8 cellular contexts compared by ENCODE assay signal in the genomic region with DNA sequence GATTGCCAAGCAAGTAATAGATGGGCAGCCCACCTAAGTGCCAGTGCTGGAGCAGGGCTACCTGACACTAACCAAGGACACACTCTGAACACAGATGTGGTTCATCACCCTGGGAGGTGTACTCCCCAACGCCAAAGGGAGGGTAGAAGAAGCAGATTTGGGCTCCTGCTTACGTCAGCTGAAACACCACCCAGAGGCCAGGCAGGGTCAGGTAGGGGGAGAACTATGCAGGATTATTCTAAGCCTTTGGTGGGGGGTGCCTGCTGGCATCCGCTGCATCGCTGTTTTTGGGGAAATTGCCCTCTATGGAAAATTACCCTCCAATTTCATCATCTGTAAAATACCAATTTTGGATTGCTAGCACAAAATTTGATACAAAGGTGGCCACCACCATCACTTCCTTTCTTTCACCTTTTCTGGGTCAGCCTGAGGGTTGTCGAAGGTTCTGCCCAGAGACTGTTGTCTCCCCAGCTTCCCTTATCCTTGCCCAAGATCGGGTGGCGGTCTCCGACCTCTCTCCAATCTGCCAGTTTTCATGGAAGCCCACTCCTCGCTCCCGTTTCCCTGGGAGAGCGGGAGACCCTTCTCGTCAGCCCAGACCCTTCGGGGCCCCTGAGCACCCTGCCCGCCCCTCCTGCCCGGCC. TPM values are rescaled to one million over a fixed set of nuclear protein-coding genes. Genes with fewer than 3 reads are reported as not detected.
DNase-seq lines count a peak whose midpoint lies in the region; FAIRE-seq and TF ChIP-seq lines count a peak whose summit lies in the region.

No MANE protein-coding gene starts in this region.

- H3K27ac ChIP-seq in spleen (peak overlapping the region; percentile 83 to 99 (median 94)), PC-9 (no peak overlapping the region), substantia nigra (ENCODE audit: low read depth, low read length, poor library complexity, severe bottlenecking) (no peak overlapping the region)

- H2AFZ ChIP-seq in Loucy (ENCODE audit: low read length) = no peak overlapping the region
- H2AFZ ChIP-seq in PC-9 = no peak overlapping the region

- H3K27me3 ChIP-seq in Loucy (ENCODE audit: insufficient read depth, low read length, poor library complexity, severe bottlenecking) (no peaks in the 10 kb centered on the region), spleen (replicated peaks in 1 of 7) (no peaks in the 10 kb centered on the region), PC-9 (ENCODE audit: insufficient read depth, low read depth) (no peaks in the 10 kb centered on the region)

- H3K4me1 ChIP-seq in Loucy (ENCODE audit: insufficient read depth, low read length, poor library complexity, severe bottlenecking) (peaks cover 82% of the 10 kb centered on the region), spleen (peaks cover 45 to 100% (median 84%) of the 10 kb centered on the region in 6 donors), PC-9 (replicated peaks; ENCODE audit: insufficient read depth) (peaks cover 86% of the 10 kb centered on the region)

- no peaks in the 10 kb centered on the region for H4K20me1 ChIP-seq in Loucy (ENCODE audit: insufficient read depth, low read length, poor library complexity, severe bottlenecking)
- H4K20me1 ChIP-seq in PC-9 (ENCODE audit: insufficient read depth) = no peaks in the 10 kb centered on the region

- H3K9ac ChIP-seq in Loucy (ENCODE audit: low read depth, low read length, poor library complexity, severe bottlenecking) = peak overlapping the region; percentile 100

- H3K36me3 ChIP-seq in Loucy (ENCODE audit: insufficient read depth, low read length) (no peaks in the 10 kb centered on the region), spleen (no peaks in the 10 kb centered on the region), PC-9 (ENCODE audit: low read depth) (no peaks in the 10 kb centered on the region)

- intact Hi-C loops in spleen (cut with DNase I; ENCODE audit: low total_unique reads) = no loop called here
- intact Hi-C loops in PC-9 (cut with micrococcal nuclease; ENCODE audit: unreplicated experiment) = no loop called here

- TF ChIP-seq POLR2A in GM12892 (IDR thresholded peaks at IDR 0.05; ENCODE audit: low read depth, low read length) (no peak), spleen (IDR thresholded peaks at IDR 0.05) (peak in 1 of 3 donors; percentile 22)

- CTCF ChIA-PET in PC-9 (lab: Charles Lee) = interaction anchor here (0.6 kb wide), 1 partner anchor 558 kb away, joined by 3 read pairs; no protein-coding TSS in a partner anchor

- peak overlapping the region; percentile 86 for H3K4me3 ChIP-seq in Loucy (ENCODE audit: low read length, poor library complexity, severe bottlenecking)
- peak overlapping the region; percentile 40 to 77 (median 52) for H3K4me3 ChIP-seq in spleen
- no peak overlapping the region for H3K4me3 ChIP-seq in PC-9

- TF ChIP-seq CTCF in Loucy (conservative IDR thresholded peaks at IDR 0.05; ENCODE audit: low read length) = peak; percentile 36
- TF ChIP-seq CTCF in spleen (IDR thresholded peaks at IDR 0.05 in 8 of 11, conservative IDR thresholded peaks at IDR 0.05 in 3 of 11) = peak in 2 of 11 experiments; percentile 10
- TF ChIP-seq CTCF in PC-9 (conservative IDR thresholded peaks at IDR 0.05) = no peak

- H3K9me2 ChIP-seq in Loucy (replicated peaks; ENCODE audit: low read depth, low read length) (no peaks in the 10 kb centered on the region), PC-9 (ENCODE audit: insufficient read depth) (no peaks in the 10 kb centered on the region)

- H3K79me2 ChIP-seq in Loucy (ENCODE audit: insufficient read depth, low read length) (peaks cover 50% of the 10 kb centered on the region), PC-9 (ENCODE audit: low read depth) (no peaks in the 10 kb centered on the region)

- FAIRE-seq in GM12892 (lab: Jason Lieb, UNC) = peak; percentile 30

- H3K4me2 ChIP-seq in Loucy (ENCODE audit: low read depth, low read length, poor library complexity, severe bottlenecking) = peak overlapping the region; percentile 83
- no peak overlapping the region for H3K4me2 ChIP-seq in PC-9

- POLR2A ChIA-PET in PC-9 (lab: Charles Lee; ENCODE audit: unreplicated experiment) = no interaction called here

- no TSS peak for BruUV-seq in PC-9 (replicated peaks; lab: Mats Ljungman, UMichigan)

- peaks cover 20% of the 10 kb centered on the region for H3F3A ChIP-seq in Loucy (ENCODE audit: low read depth)
- H3F3A ChIP-seq in PC-9 (ENCODE audit: insufficient read depth, low read depth) = peaks cover 57% of the 10 kb centered on the region

- 27 to 59% (median 34%) methylated on average over 15 of the region's 15 CpGs for WGBS in spleen, 5 donors

- DNase-seq in GM12892 (ENCODE audit: insufficient read length) (no peak), spleen (peak; percentile 82), PC-9 (no peak), SIG-M5 (lab: John Stamatoyannopoulos, UW) (no peak), substantia nigra (lab: John Stamatoyannopoulos, UW) (no peak), SW 1271 (lab: John Stamatoyannopoulos, UW) (no peak)
- DNase-seq in activated naive CD4-positive, alpha-beta T cell (lab: John Stamatoyannopoulos, UW) = peak in 3 of 4 experiments; percentile 10 to 35 (median 26)

- H3K9me3 ChIP-seq in Loucy (ENCODE audit: insufficient read depth, low read depth, low read length) = no peaks in the 10 kb centered on the region
- H3K9me3 ChIP-seq in spleen = no peaks in the 10 kb centered on the region
- H3K9me3 ChIP-seq in PC-9 (ENCODE audit: insufficient read depth, low read depth) = no peaks in the 10 kb centered on the region

RNA-seq across cellular contexts. Expression of gene BIN2, which starts 0.5 kb away (rescaled TPM):
- polyA plus RNA-seq in GM12892 (2012; ENCODE audit: missing spikeins) = 21.0 TPM
- total RNA-seq in spleen (100 to 1,000 TPM in 3 of 7 donors, 10 to 100 TPM in 4; 71.5 to 116 (median 92.1) TPM), PC-9 (2021) (not detected in 2 replicates)
- 10 to 100 TPM; 23.3 to 28.6 (median 24.7) TPM for polyA plus RNA-seq in spleen

RNA-seq across cellular contexts. Expression of gene CELA1, which starts 23.0 kb away (rescaled TPM):
- polyA plus RNA-seq in GM12892 (2012; ENCODE audit: missing spikeins) = not detected
- not detected for total RNA-seq in spleen
- polyA plus RNA-seq in spleen = under 1 TPM in 1 of 3 donors, not detected in 2; 0.21 TPM
- 0.58 TPM in 1 of 2 replicates, not detected in the other for total RNA-seq in PC-9 (2021)

RNA-seq across cellular contexts. Expression of gene SMAGP, which starts 53.2 kb away (rescaled TPM):
- polyA plus RNA-seq in GM12892 (2012; ENCODE audit: missing spikeins) = 2.8 TPM
- total RNA-seq in spleen (10 to 100 TPM in 5 of 7 donors, 1 to 10 TPM in 2; 8.6 to 18.1 (median 13.4) TPM), PC-9 (2021) (36.3 and 42.9 TPM in 2 replicates)
- 10 to 100 TPM in 1 of 3 donors, 1 to 10 TPM in 2; 8.2 to 10.8 (median 9.5) TPM for polyA plus RNA-seq in spleen

Comparison
In these comparisons a context has a peak if more than half of its experiments do, and no peak if none do; other contexts are left out.
1. DNase-seq: peak in activated naive CD4-positive, alpha-beta T cell (3 of 4) and spleen (single experiment); none in GM12892 (single experiment), PC-9 (0 of 2), SIG-M5 (single experiment), substantia nigra (0 of 49) and SW 1271 (0 of 2).
2. H3K27ac ChIP-seq: peak in spleen (8 of 8); none in PC-9 (single experiment) and substantia nigra (single experiment).
3. RNA of gene BIN2, which starts 0.5 kb away (total RNA-seq): 71.5 to 116 TPM in spleen; not detected in PC-9; every median in the first group is over 10 times any median in the second.